Comparison of ENCODE assay signal across 1 cellular context in the genomic region with DNA sequence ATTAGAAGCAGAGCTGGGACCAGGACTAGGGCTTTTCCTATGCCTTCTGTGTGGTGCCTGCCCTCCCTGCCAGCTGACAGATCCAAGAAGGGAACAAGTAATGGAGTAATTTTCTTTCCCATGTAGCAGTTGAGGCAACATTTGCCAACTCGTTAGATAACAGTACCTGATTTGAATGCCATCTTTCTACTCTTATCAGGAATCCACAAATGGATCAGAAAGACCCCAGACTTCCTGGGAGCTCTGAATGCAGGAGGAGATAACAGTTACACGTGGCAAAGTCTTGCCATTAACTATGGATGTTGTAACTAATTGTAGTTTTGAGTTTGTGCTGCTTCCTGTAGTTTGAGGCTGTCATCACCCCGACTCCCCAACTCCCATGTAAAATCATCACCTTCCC.
TF ChIP-seq lines count a peak whose summit lies in the region.

No MANE protein-coding gene starts in this region.

TF ChIP-seq in K562, 482 proteins besides CTCF, POLR2A, EP300 and RAD21 (continued from another document and continues in another):
- TF ChIP-seq, protein P1, sequence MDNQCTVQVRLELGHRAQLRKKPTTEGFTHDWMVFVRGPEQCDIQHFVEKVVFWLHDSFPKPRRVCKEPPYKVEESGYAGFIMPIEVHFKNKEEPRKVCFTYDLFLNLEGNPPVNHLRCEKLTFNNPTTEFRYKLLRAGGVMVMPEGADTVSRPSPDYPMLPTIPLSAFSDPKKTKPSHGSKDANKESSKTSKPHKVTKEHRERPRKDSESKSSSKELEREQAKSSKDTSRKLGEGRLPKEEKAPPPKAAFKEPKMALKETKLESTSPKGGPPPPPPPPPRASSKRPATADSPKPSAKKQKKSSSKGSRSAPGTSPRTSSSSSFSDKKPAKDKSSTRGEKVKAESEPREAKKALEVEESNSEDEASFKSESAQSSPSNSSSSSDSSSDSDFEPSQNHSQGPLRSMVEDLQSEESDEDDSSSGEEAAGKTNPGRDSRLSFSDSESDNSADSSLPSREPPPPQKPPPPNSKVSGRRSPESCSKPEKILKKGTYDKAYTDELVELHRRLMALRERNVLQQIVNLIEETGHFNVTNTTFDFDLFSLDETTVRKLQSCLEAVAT (IDR thresholded peaks at IDR 0.05): no peak
- TF ChIP-seq SRSF1 (IDR thresholded peaks at IDR 0.05; ENCODE audit: low read depth, low read length) (no peak), MYC (IDR thresholded peaks at IDR 0.05; ENCODE audit: low read depth, low read length) (peak; percentile 63; the same call in 1 of the 2 replicates), MYC (CRISPR knock-in tag; IDR thresholded peaks at IDR 0.05; ENCODE audit: borderline replicate concordance, low read depth) (no peak), THRAP3 (IDR thresholded peaks at IDR 0.05; ENCODE audit: borderline replicate concordance) (no peak), MCM5 (IDR thresholded peaks at IDR 0.05; ENCODE audit: low read depth) (no peak), ARID2 (IDR thresholded peaks at IDR 0.05) (no peak), ZNF134 (CRISPR knock-in tag; conservative IDR thresholded peaks at IDR 0.05) (no peak), PML (IDR thresholded peaks at IDR 0.05; ENCODE audit: low read length) (peak; percentile 36; the same call in 1 of the 2 replicates), ZNF408 (CRISPR knock-in tag; IDR thresholded peaks at IDR 0.05; ENCODE audit: low read depth) (no peak), ZNF395 (CRISPR knock-in tag; IDR thresholded peaks at IDR 0.05) (0 out of 2 replicates have a peak, but pooled peaks have one; percentile 52), MCM7 (IDR thresholded peaks at IDR 0.05) (no peak), YY1 (IDR thresholded peaks at IDR 0.05; ENCODE audit: borderline replicate concordance in 1 of 3, control insufficient read depth in 1 of 3, extremely low read depth in 1 of 3, insufficient read depth in 3 of 3, insufficient read length in 1 of 3, insufficient replicate concordance in 2 of 3, low read depth in 1 of 3, low read length in 2 of 3) (no peak), SIN3B (IDR thresholded peaks at IDR 0.05; ENCODE audit: low read depth) (no peak), KLF16 (IDR thresholded peaks at IDR 0.05) (peak; percentile 59), SMARCA4 (IDR thresholded peaks at IDR 0.05) (peak; percentile 51; the same call in 1 of the 2 replicates), EGR1 (conservative IDR thresholded peaks at IDR 0.05) (no peak), ETV1 (tag; conservative IDR thresholded peaks at IDR 0.05; ENCODE audit: low read depth) (peak; percentile 52; the same call in 1 of the 2 replicates), CBFB (CRISPR knock-in tag; IDR thresholded peaks at IDR 0.05) (no peak), SMARCE1 (IDR thresholded peaks at IDR 0.05) (no peak), SMAD4 (CRISPR knock-in tag; conservative IDR thresholded peaks at IDR 0.05) (peak; percentile 80), TRIM25 (IDR thresholded peaks at IDR 0.05; ENCODE audit: borderline replicate concordance) (no peak), SPI1 (IDR thresholded peaks at IDR 0.05; ENCODE audit: borderline replicate concordance, low read depth, low read length) (no peak), IRF2 (CRISPR knock-in tag; IDR thresholded peaks at IDR 0.05) (no peak), NCOR1 (IDR thresholded peaks at IDR 0.05) (peak; percentile 54), SNAPC5 (CRISPR knock-in tag; IDR thresholded peaks at IDR 0.05) (no peak), IRF9 (tag; IDR thresholded peaks at IDR 0.05) (no peak), CBX2 (IDR thresholded peaks at IDR 0.05; ENCODE audit: insufficient read depth, low read length, poor library complexity, severe bottlenecking) (no peak), MED1 (CRISPR knock-in tag; IDR thresholded peaks at IDR 0.05; ENCODE audit: borderline replicate concordance) (no peak), SOX6 (IDR thresholded peaks at IDR 0.05) (peak; percentile 72), SETDB1 (IDR thresholded peaks at IDR 0.05; ENCODE audit: low read length) (no peak), E2F4 (CRISPR knock-in tag; IDR thresholded peaks at IDR 0.05; ENCODE audit: low read depth) (no peak), CREB3L1 (IDR thresholded peaks at IDR 0.05; ENCODE audit: borderline replicate concordance, low read depth) (peak; percentile 77; the same call in 1 of the 2 replicates), FOXM1 (IDR thresholded peaks at IDR 0.05; ENCODE audit: low read depth) (no peak), FOXM1 (CRISPR knock-in tag; IDR thresholded peaks at IDR 0.05; ENCODE audit: low read depth) (no peak), MTA2 (IDR thresholded peaks at IDR 0.05; ENCODE audit: low read depth) (0 out of 2 replicates have a peak, but pooled peaks have one; percentile 34), NELFE (IDR thresholded peaks at IDR 0.05; ENCODE audit: insufficient read depth, insufficient read length) (no peak), JUND (IDR thresholded peaks at IDR 0.05; ENCODE audit: borderline replicate concordance, low read depth, low read length) (no peak), JUND (tag; IDR thresholded peaks at IDR 0.05; ENCODE audit: borderline replicate concordance, low read depth, low read length) (peak; percentile 42; the same call in 1 of the 3 replicates), NFATC3 (IDR thresholded peaks at IDR 0.05) (no peak), TAF15 (IDR thresholded peaks at IDR 0.05; ENCODE audit: low read depth, low read length) (no peak), CCNT2 (IDR thresholded peaks at IDR 0.05; ENCODE audit: borderline replicate concordance, extremely low read depth, insufficient read length, low read depth, low read length) (peak; percentile 64), SIX5 (IDR thresholded peaks at IDR 0.05; ENCODE audit: borderline replicate concordance in 1 of 2, insufficient read depth in 1 of 2, low read depth in 1 of 2, low read length in 2 of 2) (no peak)
- TF ChIP-seq, protein P2, sequence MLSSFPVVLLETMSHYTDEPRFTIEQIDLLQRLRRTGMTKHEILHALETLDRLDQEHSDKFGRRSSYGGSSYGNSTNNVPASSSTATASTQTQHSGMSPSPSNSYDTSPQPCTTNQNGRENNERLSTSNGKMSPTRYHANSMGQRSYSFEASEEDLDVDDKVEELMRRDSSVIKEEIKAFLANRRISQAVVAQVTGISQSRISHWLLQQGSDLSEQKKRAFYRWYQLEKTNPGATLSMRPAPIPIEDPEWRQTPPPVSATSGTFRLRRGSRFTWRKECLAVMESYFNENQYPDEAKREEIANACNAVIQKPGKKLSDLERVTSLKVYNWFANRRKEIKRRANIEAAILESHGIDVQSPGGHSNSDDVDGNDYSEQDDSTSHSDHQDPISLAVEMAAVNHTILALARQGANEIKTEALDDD (IDR thresholded peaks at IDR 0.05): peak; percentile 45; the same call in 1 of the 2 replicates
- TF ChIP-seq, protein P3, sequence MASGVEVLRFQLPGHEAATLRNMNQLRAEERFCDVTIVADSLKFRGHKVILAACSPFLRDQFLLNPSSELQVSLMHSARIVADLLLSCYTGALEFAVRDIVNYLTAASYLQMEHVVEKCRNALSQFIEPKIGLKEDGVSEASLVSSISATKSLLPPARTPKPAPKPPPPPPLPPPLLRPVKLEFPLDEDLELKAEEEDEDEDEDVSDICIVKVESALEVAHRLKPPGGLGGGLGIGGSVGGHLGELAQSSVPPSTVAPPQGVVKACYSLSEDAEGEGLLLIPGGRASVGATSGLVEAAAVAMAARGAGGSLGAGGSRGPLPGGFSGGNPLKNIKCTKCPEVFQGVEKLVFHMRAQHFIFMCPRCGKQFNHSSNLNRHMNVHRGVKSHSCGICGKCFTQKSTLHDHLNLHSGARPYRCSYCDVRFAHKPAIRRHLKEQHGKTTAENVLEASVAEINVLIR (CRISPR knock-in tag; IDR thresholded peaks at IDR 0.05): no peak
- TF ChIP-seq, protein P4, sequence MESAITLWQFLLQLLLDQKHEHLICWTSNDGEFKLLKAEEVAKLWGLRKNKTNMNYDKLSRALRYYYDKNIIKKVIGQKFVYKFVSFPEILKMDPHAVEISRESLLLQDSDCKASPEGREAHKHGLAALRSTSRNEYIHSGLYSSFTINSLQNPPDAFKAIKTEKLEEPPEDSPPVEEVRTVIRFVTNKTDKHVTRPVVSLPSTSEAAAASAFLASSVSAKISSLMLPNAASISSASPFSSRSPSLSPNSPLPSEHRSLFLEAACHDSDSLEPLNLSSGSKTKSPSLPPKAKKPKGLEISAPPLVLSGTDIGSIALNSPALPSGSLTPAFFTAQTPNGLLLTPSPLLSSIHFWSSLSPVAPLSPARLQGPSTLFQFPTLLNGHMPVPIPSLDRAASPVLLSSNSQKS (CRISPR knock-in tag; IDR thresholded peaks at IDR 0.05): no peak
- TF ChIP-seq, protein P5, sequence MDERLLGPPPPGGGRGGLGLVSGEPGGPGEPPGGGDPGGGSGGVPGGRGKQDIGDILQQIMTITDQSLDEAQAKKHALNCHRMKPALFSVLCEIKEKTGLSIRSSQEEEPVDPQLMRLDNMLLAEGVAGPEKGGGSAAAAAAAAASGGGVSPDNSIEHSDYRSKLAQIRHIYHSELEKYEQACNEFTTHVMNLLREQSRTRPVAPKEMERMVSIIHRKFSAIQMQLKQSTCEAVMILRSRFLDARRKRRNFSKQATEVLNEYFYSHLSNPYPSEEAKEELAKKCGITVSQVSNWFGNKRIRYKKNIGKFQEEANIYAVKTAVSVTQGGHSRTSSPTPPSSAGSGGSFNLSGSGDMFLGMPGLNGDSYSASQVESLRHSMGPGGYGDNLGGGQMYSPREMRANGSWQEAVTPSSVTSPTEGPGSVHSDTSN (CRISPR knock-in tag; IDR thresholded peaks at IDR 0.05; ENCODE audit: low read depth): no peak
- TF ChIP-seq, protein P5 (tag; conservative IDR thresholded peaks at IDR 0.05; ENCODE audit: low read depth): 0 out of 2 replicates have a peak, but pooled peaks have one; percentile 16
- TF ChIP-seq, protein P6, sequence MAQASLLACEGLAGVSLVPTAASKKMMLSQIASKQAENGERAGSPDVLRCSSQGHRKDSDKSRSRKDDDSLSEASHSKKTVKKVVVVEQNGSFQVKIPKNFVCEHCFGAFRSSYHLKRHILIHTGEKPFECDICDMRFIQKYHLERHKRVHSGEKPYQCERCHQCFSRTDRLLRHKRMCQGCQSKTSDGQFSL (CRISPR knock-in tag; IDR thresholded peaks at IDR 0.05): no peak
- TF ChIP-seq, protein P6 (tag; IDR thresholded peaks at IDR 0.05): no peak
